ENCODE assay signal across 1 cellular context in the genomic region with DNA sequence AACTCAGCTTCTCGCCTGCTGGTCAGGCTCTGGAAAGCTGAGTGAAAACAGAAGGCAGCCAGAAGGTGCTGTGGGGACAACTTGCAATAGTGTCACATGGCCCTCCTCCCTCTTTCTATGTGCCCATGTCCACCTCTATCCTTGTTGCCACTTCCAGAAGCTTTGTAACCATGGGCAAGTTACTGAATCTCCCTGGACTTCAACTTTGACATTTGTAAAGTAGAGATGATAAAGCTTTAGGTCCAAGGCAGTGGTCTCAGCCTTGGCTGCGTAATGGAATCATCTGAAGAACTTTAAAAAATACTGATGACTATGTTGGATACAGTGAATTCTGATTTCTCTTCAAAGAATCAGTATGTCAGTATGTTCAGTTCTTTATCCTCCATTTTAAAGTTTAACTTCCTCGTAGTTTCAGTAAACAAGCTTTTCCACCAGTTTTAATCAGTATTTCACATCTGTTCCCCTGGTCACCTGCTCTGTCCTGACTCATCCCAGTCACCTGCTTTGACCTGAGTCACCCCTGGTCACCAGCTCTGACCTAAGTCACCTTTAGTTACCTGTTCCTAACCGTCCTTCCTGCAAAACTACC.
A peak's percentile ranks its signal among the peaks of the same experiment; 100 is the strongest.
TF ChIP-seq lines count a peak whose summit lies in the region.

No MANE protein-coding gene starts in this region.

TF ChIP-seq in K562, 482 proteins besides CTCF, POLR2A, EP300 and RAD21 (continued from another document and continues in another):
- TF ChIP-seq AFF4 (CRISPR knock-in tag; IDR thresholded peaks at IDR 0.05) (no peak), ZC3H4 (CRISPR knock-in tag; IDR thresholded peaks at IDR 0.05; ENCODE audit: borderline replicate concordance) (no peak), RUNX1 (IDR thresholded peaks at IDR 0.05; ENCODE audit: low read depth) (no peak), ZNF589 (CRISPR knock-in tag; IDR thresholded peaks at IDR 0.05; ENCODE audit: low read depth) (no peak), PRPF4 (IDR thresholded peaks at IDR 0.05; ENCODE audit: insufficient read depth, low read depth, low read length, poor library complexity, severe bottlenecking) (no peak), ZNF347 (CRISPR knock-in tag; IDR thresholded peaks at IDR 0.05; ENCODE audit: low read depth) (no peak), XRCC3 (IDR thresholded peaks at IDR 0.05) (no peak), KLF6 (CRISPR knock-in tag; IDR thresholded peaks at IDR 0.05; ENCODE audit: borderline replicate concordance) (no peak; the same call in 1 of the 2 replicates), ZNF165 (CRISPR knock-in tag; IDR thresholded peaks at IDR 0.05; ENCODE audit: borderline replicate concordance) (no peak), CCAR2 (IDR thresholded peaks at IDR 0.05; ENCODE audit: low read depth, low read length) (no peak), ZFPM2 (CRISPR knock-in tag; IDR thresholded peaks at IDR 0.05) (no peak), MED1 (CRISPR knock-in tag; IDR thresholded peaks at IDR 0.05; ENCODE audit: borderline replicate concordance) (no peak), THRAP3 (IDR thresholded peaks at IDR 0.05; ENCODE audit: borderline replicate concordance) (no peak), SMARCA4 (IDR thresholded peaks at IDR 0.05) (peak; percentile 64; the same call in 1 of the 2 replicates), CXXC5 (CRISPR knock-in tag; IDR thresholded peaks at IDR 0.05) (peak; percentile 54; the same call in 1 of the 2 replicates), ZFP36 (IDR thresholded peaks at IDR 0.05; ENCODE audit: low read depth, low read length, partially characterized antibody) (no peak), ZNF79 (CRISPR knock-in tag; IDR thresholded peaks at IDR 0.05; ENCODE audit: low read depth) (no peak), MCM3 (IDR thresholded peaks at IDR 0.05) (no peak), HMGXB4 (CRISPR knock-in tag; IDR thresholded peaks at IDR 0.05) (no peak), CEBPB (tag; IDR thresholded peaks at IDR 0.05) (no peak), ZNF3 (CRISPR knock-in tag; IDR thresholded peaks at IDR 0.05) (no peak), HLTF (IDR thresholded peaks at IDR 0.05) (no peak), CHD1 (IDR thresholded peaks at IDR 0.05; ENCODE audit: low read length) (no peak), NFE2 (IDR thresholded peaks at IDR 0.05; ENCODE audit: low read depth) (peak; percentile 63; the same call in 1 of the 2 replicates), PTBP1 (IDR thresholded peaks at IDR 0.05; ENCODE audit: low read depth, low read length) (no peak), TBL1XR1 (IDR thresholded peaks at IDR 0.05; ENCODE audit: low read length in 2 of 2) (no peak), SRSF1 (IDR thresholded peaks at IDR 0.05; ENCODE audit: low read depth, low read length) (no peak), PURB (CRISPR knock-in tag; IDR thresholded peaks at IDR 0.05; ENCODE audit: low read depth) (no peak), AFF1 (IDR thresholded peaks at IDR 0.05; ENCODE audit: low read depth in 1 of 2, partially characterized antibody in 2 of 2) (peak in 1 of 2 experiments; percentile 54), HDGF (IDR thresholded peaks at IDR 0.05) (no peak), PTTG1 (tag; IDR thresholded peaks at IDR 0.05; ENCODE audit: low read depth) (peak; percentile 68), ATF1 (CRISPR knock-in tag; IDR thresholded peaks at IDR 0.05) (no peak), ATF1 (tag; IDR thresholded peaks at IDR 0.05) (no peak), ZNF551 (CRISPR knock-in tag; IDR thresholded peaks at IDR 0.05) (no peak), FOXJ3 (CRISPR knock-in tag; IDR thresholded peaks at IDR 0.05) (no peak), PHB2 (IDR thresholded peaks at IDR 0.05; ENCODE audit: low read depth) (no peak), CTBP1 (IDR thresholded peaks at IDR 0.05; ENCODE audit: borderline replicate concordance) (peak; percentile 85; the same call in 1 of the 2 replicates), TFAM (CRISPR knock-in tag; conservative IDR thresholded peaks at IDR 0.05) (no peak), SREBF2 (CRISPR knock-in tag; IDR thresholded peaks at IDR 0.05) (no peak), SAFB2 (IDR thresholded peaks at IDR 0.05; ENCODE audit: borderline replicate concordance, low read depth, low read length, severe bottlenecking) (no peak), ZNF24 (IDR thresholded peaks at IDR 0.05) (no peak), RBBP5 (IDR thresholded peaks at IDR 0.05; ENCODE audit: borderline replicate concordance, insufficient read depth, low read length, poor library complexity, severe bottlenecking) (peak; percentile 26), SIN3A (IDR thresholded peaks at IDR 0.05; ENCODE audit: borderline replicate concordance in 2 of 2, control insufficient read depth in 1 of 2, low read depth in 2 of 2, low read length in 2 of 2) (no peak), CGGBP1 (CRISPR knock-in tag; IDR thresholded peaks at IDR 0.05) (no peak), ZNF408 (CRISPR knock-in tag; IDR thresholded peaks at IDR 0.05; ENCODE audit: low read depth) (no peak), SIRT6 (IDR thresholded peaks at IDR 0.05; ENCODE audit: low read depth, low read length) (no peak), ZNF583 (CRISPR knock-in tag; IDR thresholded peaks at IDR 0.05) (no peak), ELF4 (CRISPR knock-in tag; IDR thresholded peaks at IDR 0.05) (no peak), SIX5 (IDR thresholded peaks at IDR 0.05; ENCODE audit: borderline replicate concordance in 1 of 2, insufficient read depth in 1 of 2, low read depth in 1 of 2, low read length in 2 of 2) (no peak), SMARCE1 (IDR thresholded peaks at IDR 0.05) (peak; percentile 84)
- TF ChIP-seq, protein P1, sequence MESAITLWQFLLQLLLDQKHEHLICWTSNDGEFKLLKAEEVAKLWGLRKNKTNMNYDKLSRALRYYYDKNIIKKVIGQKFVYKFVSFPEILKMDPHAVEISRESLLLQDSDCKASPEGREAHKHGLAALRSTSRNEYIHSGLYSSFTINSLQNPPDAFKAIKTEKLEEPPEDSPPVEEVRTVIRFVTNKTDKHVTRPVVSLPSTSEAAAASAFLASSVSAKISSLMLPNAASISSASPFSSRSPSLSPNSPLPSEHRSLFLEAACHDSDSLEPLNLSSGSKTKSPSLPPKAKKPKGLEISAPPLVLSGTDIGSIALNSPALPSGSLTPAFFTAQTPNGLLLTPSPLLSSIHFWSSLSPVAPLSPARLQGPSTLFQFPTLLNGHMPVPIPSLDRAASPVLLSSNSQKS (CRISPR knock-in tag; IDR thresholded peaks at IDR 0.05), result no peak
- TF ChIP-seq, protein P2, sequence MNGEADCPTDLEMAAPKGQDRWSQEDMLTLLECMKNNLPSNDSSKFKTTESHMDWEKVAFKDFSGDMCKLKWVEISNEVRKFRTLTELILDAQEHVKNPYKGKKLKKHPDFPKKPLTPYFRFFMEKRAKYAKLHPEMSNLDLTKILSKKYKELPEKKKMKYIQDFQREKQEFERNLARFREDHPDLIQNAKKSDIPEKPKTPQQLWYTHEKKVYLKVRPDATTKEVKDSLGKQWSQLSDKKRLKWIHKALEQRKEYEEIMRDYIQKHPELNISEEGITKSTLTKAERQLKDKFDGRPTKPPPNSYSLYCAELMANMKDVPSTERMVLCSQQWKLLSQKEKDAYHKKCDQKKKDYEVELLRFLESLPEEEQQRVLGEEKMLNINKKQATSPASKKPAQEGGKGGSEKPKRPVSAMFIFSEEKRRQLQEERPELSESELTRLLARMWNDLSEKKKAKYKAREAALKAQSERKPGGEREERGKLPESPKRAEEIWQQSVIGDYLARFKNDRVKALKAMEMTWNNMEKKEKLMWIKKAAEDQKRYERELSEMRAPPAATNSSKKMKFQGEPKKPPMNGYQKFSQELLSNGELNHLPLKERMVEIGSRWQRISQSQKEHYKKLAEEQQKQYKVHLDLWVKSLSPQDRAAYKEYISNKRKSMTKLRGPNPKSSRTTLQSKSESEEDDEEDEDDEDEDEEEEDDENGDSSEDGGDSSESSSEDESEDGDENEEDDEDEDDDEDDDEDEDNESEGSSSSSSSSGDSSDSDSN (IDR thresholded peaks at IDR 0.05; ENCODE audit: borderline replicate concordance in 1 of 2, low read depth in 2 of 2, low read length in 2 of 2), result no peak
- TF ChIP-seq, protein P3, sequence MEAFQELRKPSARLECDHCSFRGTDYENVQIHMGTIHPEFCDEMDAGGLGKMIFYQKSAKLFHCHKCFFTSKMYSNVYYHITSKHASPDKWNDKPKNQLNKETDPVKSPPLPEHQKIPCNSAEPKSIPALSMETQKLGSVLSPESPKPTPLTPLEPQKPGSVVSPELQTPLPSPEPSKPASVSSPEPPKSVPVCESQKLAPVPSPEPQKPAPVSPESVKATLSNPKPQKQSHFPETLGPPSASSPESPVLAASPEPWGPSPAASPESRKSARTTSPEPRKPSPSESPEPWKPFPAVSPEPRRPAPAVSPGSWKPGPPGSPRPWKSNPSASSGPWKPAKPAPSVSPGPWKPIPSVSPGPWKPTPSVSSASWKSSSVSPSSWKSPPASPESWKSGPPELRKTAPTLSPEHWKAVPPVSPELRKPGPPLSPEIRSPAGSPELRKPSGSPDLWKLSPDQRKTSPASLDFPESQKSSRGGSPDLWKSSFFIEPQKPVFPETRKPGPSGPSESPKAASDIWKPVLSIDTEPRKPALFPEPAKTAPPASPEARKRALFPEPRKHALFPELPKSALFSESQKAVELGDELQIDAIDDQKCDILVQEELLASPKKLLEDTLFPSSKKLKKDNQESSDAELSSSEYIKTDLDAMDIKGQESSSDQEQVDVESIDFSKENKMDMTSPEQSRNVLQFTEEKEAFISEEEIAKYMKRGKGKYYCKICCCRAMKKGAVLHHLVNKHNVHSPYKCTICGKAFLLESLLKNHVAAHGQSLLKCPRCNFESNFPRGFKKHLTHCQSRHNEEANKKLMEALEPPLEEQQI (IDR thresholded peaks at IDR 0.05), result no peak
